8 cellular contexts compared by ENCODE assay signal in the genomic region with DNA sequence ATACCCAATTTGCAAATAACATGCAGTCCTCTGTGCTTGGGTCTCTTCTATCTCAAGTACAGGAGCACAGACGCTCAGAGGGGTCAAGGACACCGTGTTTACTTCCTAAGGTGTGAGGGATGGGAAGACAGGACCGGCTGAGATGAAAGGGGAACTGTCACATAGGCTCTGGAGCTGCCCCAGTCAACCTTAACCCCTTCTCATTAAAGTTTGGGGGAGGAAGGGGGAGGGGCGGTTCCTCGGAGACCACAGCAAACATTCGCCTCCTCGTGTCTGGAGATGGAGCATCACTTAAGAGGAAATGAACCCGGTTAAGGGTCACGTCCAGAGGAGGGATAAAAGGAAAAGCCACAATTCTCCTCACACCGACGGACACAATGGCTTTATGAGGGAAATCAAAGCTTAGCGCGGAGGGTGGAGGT. TPM values are rescaled to one million over a fixed set of nuclear protein-coding genes. Genes with fewer than 3 reads are reported as not detected.
A peak's percentile ranks its signal among the peaks of the same experiment; 100 is the strongest.
DNase-seq lines count a peak whose midpoint lies in the region; FAIRE-seq and TF ChIP-seq lines count a peak whose summit lies in the region.

No MANE protein-coding gene starts in this region.

- peaks cover 76% of the 10 kb centered on the region for H3K27me3 Mint-ChIP-seq in T-helper 1 cell treated with Interleukin-12 subunit alpha and Interleukin-12 subunit beta and Interleukin-4 antibody, amounts not matched to agents 30 μg/mL and 1 μg/mL, for 36 hours (ENCODE audit: low read depth)

- intact Hi-C loops in kidney (cut with DNase I): no loop called here

- H3K4me1 ChIP-seq in adipocyte (ENCODE audit: control insufficient read depth, insufficient read depth, low read length): peaks cover 61% of the 10 kb centered on the region
- H3K4me1 ChIP-seq in kidney (ENCODE audit: control insufficient read depth in 1 of 2, insufficient read depth in 1 of 2, low read depth in 1 of 2, low read length in 2 of 2): peaks cover 0 to 14% of the 10 kb centered on the region in 2 donors

- FAIRE-seq in kidney (lab: Jason Lieb, UNC): no peak

- H3K36me3 ChIP-seq in adipocyte (ENCODE audit: control insufficient read depth, insufficient read depth, low read length, severe bottlenecking) (no peaks in the 10 kb centered on the region), kidney (ENCODE audit: control insufficient read depth in 1 of 2, insufficient read depth in 2 of 2, low read length in 2 of 2) (no peaks in the 10 kb centered on the region)

- TF ChIP-seq CTCF in kidney (IDR thresholded peaks at IDR 0.05; ENCODE audit: borderline replicate concordance, extremely low read depth, insufficient read depth): no peak

- H3K9ac ChIP-seq in adipocyte (ENCODE audit: low read length): peak overlapping the region; percentile 76
- H3K9ac ChIP-seq in kidney (ENCODE audit: low read length in 2 of 2): peak overlapping the region in 1 of 2 donors; percentile 15

- no peak overlapping the region for H3K27ac Mint-ChIP-seq in T-helper 1 cell treated with Interleukin-12 subunit alpha and Interleukin-12 subunit beta and Interleukin-4 antibody, amounts not matched to agents 30 μg/mL and 1 μg/mL, for 36 hours

- no peaks in the 10 kb centered on the region for H3K9me3 ChIP-seq in adipocyte (ENCODE audit: control insufficient read depth, low read length)
- H3K9me3 ChIP-seq in kidney (ENCODE audit: control insufficient read depth in 1 of 2, low read length in 2 of 2): no peaks in the 10 kb centered on the region

- H3K9me3 Mint-ChIP-seq in T-helper 1 cell treated with Interleukin-12 subunit alpha and Interleukin-12 subunit beta and Interleukin-4 antibody, amounts not matched to agents 30 μg/mL and 1 μg/mL, for 36 hours: no peaks in the 10 kb centered on the region

- peak overlapping the region; percentile 78 for H3K4me3 ChIP-seq in adipocyte (ENCODE audit: low read length)
- peak overlapping the region; percentile 32 to 51 for H3K4me3 ChIP-seq in kidney (ENCODE audit: low read length in 2 of 2)

- no peaks in the 10 kb centered on the region for H3K27me3 ChIP-seq in adipocyte (replicated peaks; ENCODE audit: control insufficient read depth, insufficient read depth, low read length)

- H3K27ac ChIP-seq in kidney (ENCODE audit: low read depth in 2 of 2, low read length in 2 of 2) (no peak overlapping the region), substantia nigra (ENCODE audit: low read depth, low read length, poor library complexity, severe bottlenecking) (peak overlapping the region; percentile 35)

- H3K36me3 Mint-ChIP-seq in T-helper 1 cell treated with Interleukin-12 subunit alpha and Interleukin-12 subunit beta and Interleukin-4 antibody, amounts not matched to agents 30 μg/mL and 1 μg/mL, for 36 hours (ENCODE audit: low read depth): peaks cover 1% of the 10 kb centered on the region

- peaks cover 15% of the 10 kb centered on the region for H3K4me1 Mint-ChIP-seq in T-helper 1 cell treated with Interleukin-12 subunit alpha and Interleukin-12 subunit beta and Interleukin-4 antibody, amounts not matched to agents 30 μg/mL and 1 μg/mL, for 36 hours (ENCODE audit: low read depth)

- H3K4me3 Mint-ChIP-seq in T-helper 1 cell treated with Interleukin-12 subunit alpha and Interleukin-12 subunit beta and Interleukin-4 antibody, amounts not matched to agents 30 μg/mL and 1 μg/mL, for 36 hours: peak overlapping the region; percentile 87

- DNase-seq in T-helper 1 cell: no peak
- DNase-seq in adipocyte (ENCODE audit: low read depth): no peak
- no peak for DNase-seq in kidney
- DNase-seq in substantia nigra (lab: John Stamatoyannopoulos, UW): peak in 1 of 49 donors; percentile 26
- DNase-seq in glomerular visceral epithelial cell (ENCODE audit: extremely low spot score): no peak
- no peak for DNase-seq in T-helper 9 cell
- no peak for DNase-seq in SHP77 treated with DMSO at 0.1 percent for 48 hours (lab: John Stamatoyannopoulos, UW)

RNA-seq across cellular contexts. Expression of a gene that starts 1.1 kb away (rescaled TPM):
- 20.1 TPM for total RNA-seq in kidney
- polyA plus RNA-seq in kidney (ENCODE audit: insufficient read depth, low read depth, low replicate concordance): 2.4 TPM
